Comparison of ENCODE assay signal across 8 cellular contexts in the genomic region with DNA sequence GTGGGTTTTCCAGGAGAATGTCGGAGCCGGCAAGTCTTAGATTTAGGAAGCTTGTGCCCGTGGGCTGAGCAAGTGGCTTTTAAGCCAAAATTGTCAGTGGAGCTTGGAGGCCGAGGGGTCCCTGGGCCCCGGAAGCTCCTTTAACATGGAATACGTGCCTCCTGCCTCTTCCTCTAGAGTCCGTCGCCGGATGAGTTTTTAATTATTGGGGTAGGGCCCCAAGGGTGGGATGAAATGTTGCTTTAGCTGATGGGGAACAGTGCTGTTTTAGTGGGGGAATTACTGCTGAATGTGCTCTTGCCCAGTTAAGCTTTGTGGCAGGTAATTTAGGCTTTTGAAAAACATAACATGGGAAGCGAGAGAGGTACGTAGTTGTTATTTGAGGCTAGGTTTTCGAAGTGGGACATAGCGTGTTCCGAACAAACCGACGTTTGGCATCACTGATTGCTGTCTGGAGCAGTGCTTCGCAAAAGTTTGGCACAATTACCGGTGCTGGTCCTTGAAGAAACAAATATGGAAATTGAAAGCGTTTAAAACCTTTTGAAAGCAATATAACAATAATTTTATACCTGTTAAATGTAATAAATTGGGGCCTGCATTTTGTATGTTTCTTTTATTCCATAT. TPM values are rescaled to one million over a fixed set of nuclear protein-coding genes. Genes with fewer than 3 reads are reported as not detected.
DNase-seq lines count a peak whose midpoint lies in the region; ATAC-seq, FAIRE-seq and TF ChIP-seq lines count a peak whose summit lies in the region.

No MANE protein-coding gene starts in this region.

- no peak for TF ChIP-seq POLR2A in K562 (conservative IDR thresholded peaks at IDR 0.05)

- BruUV-seq in K562 (replicated peaks; lab: Mats Ljungman, UMichigan) = no TSS peak

- no peaks in the 10 kb centered on the region for H3K27me3 ChIP-seq in K562 (ENCODE audit: control insufficient read depth in 2 of 2, insufficient read depth in 2 of 2, low read length in 2 of 2)
- no peaks in the 10 kb centered on the region for H3K27me3 ChIP-seq in layer of hippocampus (ENCODE audit: control insufficient read depth, insufficient read depth, low read length)

- no peak for TF ChIP-seq RAD21 in K562 (CRISPR knock-in tag; conservative IDR thresholded peaks at IDR 0.05 in 1 of 2, IDR thresholded peaks at IDR 0.05 in 1 of 2)

- H3K4me1 ChIP-seq in K562 (replicated peaks in 1 of 2; ENCODE audit: control insufficient read depth in 2 of 2, insufficient read depth in 2 of 2, low read length in 2 of 2) = peaks cover 6 to 18% of the 10 kb centered on the region in 2 experiments; a peak in 3 of 5 replicates

- H3K4me2 ChIP-seq in K562 (ENCODE audit: insufficient read depth, low read length) = peak overlapping the region; percentile 99

- FAIRE-seq in K562 (lab: Jason Lieb, UNC) = no peak

- ATAC-seq in HG03139 (IDR thresholded peaks at IDR 0.05; ENCODE audit: unreplicated experiment) = peak; percentile 1
- ATAC-seq in K562 = peak; percentile 12
- ATAC-seq in HG03378 (IDR thresholded peaks at IDR 0.05; ENCODE audit: unreplicated experiment) = no peak
- ATAC-seq in HG03457 (IDR thresholded peaks at IDR 0.05; ENCODE audit: unreplicated experiment) = no peak

- TF ChIP-seq EP300 in K562 (IDR thresholded peaks at IDR 0.05; ENCODE audit: low read length) = no peak

- CTCF ChIA-PET in K562 (lab: Yijun Ruan, JAX; ENCODE audit: low intra/inter-chr PET ratio) = interaction anchor here (0.6 to 0.8 kb wide), 2 partner anchors 14 to 80 kb away, joined by 3 to 5 read pairs; no protein-coding TSS in a partner anchor

- H3K27ac ChIP-seq in K562 (ENCODE audit: extremely low read depth, low read depth, low read length) = peak overlapping the region; percentile 89
- peak overlapping the region; percentile 88 for H3K27ac ChIP-seq in layer of hippocampus (ENCODE audit: low read depth, low read length)
- peak overlapping the region; percentile 81 for H3K27ac ChIP-seq in temporal lobe (ENCODE audit: low read depth, low read length)

- no peak for TF ChIP-seq CTCF in K562 (IDR thresholded peaks at IDR 0.05 in 2 of 3, conservative IDR thresholded peaks at IDR 0.05 in 1 of 3; ENCODE audit: insufficient read depth in 2 of 3, low read depth in 1 of 3, low read length in 3 of 3)

- peaks cover 42% of the 10 kb centered on the region for H4K20me1 ChIP-seq in K562 (replicated peaks; ENCODE audit: control insufficient read depth, insufficient read depth, low read length)

- intact Hi-C loops in K562 (cut with micrococcal nuclease) = loop anchor here (5.0 to 10.0 kb wide), 3 partner anchors 45 to 518 kb away; partner anchors contain the start of gene EVI5

- POLR2A ChIA-PET in K562 (lab: Yijun Ruan, JAX) = interaction anchor here (0.7 to 3.2 kb wide), 23 partner anchors 10 to 972 kb away, joined by 3 to 26 read pairs (median 3); partner anchors contain the start of gene EVI5

- H3K9me3 ChIP-seq in K562 (replicated peaks; ENCODE audit: control insufficient read depth, insufficient read depth, low read depth, low read length) = no peaks in the 10 kb centered on the region

- peaks cover 5% of the 10 kb centered on the region for H3K9me1 ChIP-seq in K562 (ENCODE audit: control insufficient read depth, insufficient read depth, low read length)

- H3K9ac ChIP-seq in K562 (ENCODE audit: insufficient read depth in 1 of 2, low read depth in 2 of 2, low read length in 2 of 2) = peak overlapping the region; percentile 96 to 99

- peak overlapping the region; percentile 91 for H3K4me3 ChIP-seq in K562

- peaks cover 60% of the 10 kb centered on the region for H3K79me2 ChIP-seq in K562 (ENCODE audit: control insufficient read depth, insufficient read depth, low read length)

- in situ Hi-C loops in K562 (cut with MboI) = no loop called here

- H2AFZ ChIP-seq in K562 (ENCODE audit: low read depth, low read length) = no peak overlapping the region

- WGBS in K562 (ENCODE audit: insufficient coverage, low coverage, missing lambda C conversion rate) = under 1% methylated on average over 19 of the region's 19 CpGs

- H3K36me3 ChIP-seq in K562 (ENCODE audit: control insufficient read depth, insufficient read depth, low read length) = peaks cover 55% of the 10 kb centered on the region

- peak; percentile 29 for DNase-seq in DMS53 treated with DMSO at 0.1 percent for 48 hours (lab: John Stamatoyannopoulos, UW; ENCODE audit: unreplicated experiment)
- peak in 1 of 4 experiments; percentile 28 for DNase-seq in K562 (ENCODE audit: extremely low read depth in 1 of 4, low spot score in 3 of 4)
- DNase-seq in HuH-7.5 (ENCODE audit: low spot score) = no peak

TF ChIP-seq in K562, 482 proteins besides CTCF, POLR2A, EP300 and RAD21 (continues in another document):
- 0 out of 2 replicates have a peak, but pooled peaks have one; percentile 26 for TF ChIP-seq ELF1 (tag; IDR thresholded peaks at IDR 0.05)
- TF ChIP-seq ZNF121 (CRISPR knock-in tag; conservative IDR thresholded peaks at IDR 0.05) = no peak
- TF ChIP-seq SLC30A9 (CRISPR knock-in tag; IDR thresholded peaks at IDR 0.05) = no peak
- TF ChIP-seq MAFK (IDR thresholded peaks at IDR 0.05; ENCODE audit: low read length) = no peak

RNA-seq across cellular contexts. Expression of gene RPL5, which starts 0.8 kb away (rescaled TPM):
- total RNA-seq in K562 (2011; cell fraction: chromatin; rRNA removed; ENCODE audit: low replicate concordance) = 274 and 687 TPM in 2 replicates
- 312 and 315 TPM in 2 replicates for total RNA-seq in K562 (2011; cell fraction: nucleolus; rRNA removed)
- total RNA-seq in K562 (2011; cell fraction: nucleoplasm; rRNA removed) = 523 and 836 TPM in 2 replicates
- total RNA-seq in K562 (2014; rRNA removed) (2,174 and 2,757 TPM in 2 replicates), K562 (2014; rRNA removed; fragmentation: Illumina TruSeq; extraction: Trizol) (2,454 and 2,710 TPM in 2 replicates), K562 (2015; rRNA removed; fragmentation: Illumina TruSeq; extraction: Trizol) (2,022 and 2,169 TPM in 2 replicates), K562 (2021) (1,467 and 1,545 TPM in 2 replicates), temporal lobe (1,042 TPM)
- polyA plus RNA-seq in K562 (2011; rRNA removed) (3,458 and 3,699 TPM in 2 replicates), K562 (2014; fragmentation: Illumina TruSeq; extraction: Trizol) (1,939 and 2,002 TPM in 2 replicates), K562 (2014; fragmentation: Nextera tagmentation; extraction: Ambion mirVana) (1,000 to 10,000 TPM; 4,024 to 4,252 TPM), K562 (2014; rRNA removed) (2,353 and 2,737 TPM in 2 replicates)
- polyA plus RNA-seq in K562 (2011; cell fraction: cytosol; rRNA removed) = 1,347 and 2,415 TPM in 2 replicates
- polyA plus RNA-seq in K562 (2011; cell fraction: nucleus; rRNA removed) = 535 and 1,090 TPM in 2 replicates
- polyA plus RNA-seq in K562 (2012) = 2,779 and 3,498 TPM in 2 replicates
- 2,372 and 2,380 TPM in 2 replicates for polyA minus RNA-seq in K562 (2011; rRNA and poly(A)+ RNA removed)
- 721 and 764 TPM in 2 replicates for polyA minus RNA-seq in K562 (2011; cell fraction: cytosol; rRNA and poly(A)+ RNA removed)
- 194 and 399 TPM in 2 replicates for polyA minus RNA-seq in K562 (2011; cell fraction: nucleus; rRNA and poly(A)+ RNA removed)

RNA-seq across cellular contexts. Expression of gene EVI5, which starts 47.7 kb away (rescaled TPM):
- total RNA-seq in K562 (2011; cell fraction: chromatin; rRNA removed; ENCODE audit: low replicate concordance) = 14.6 and 66.4 TPM in 2 replicates
- 12.8 and 17.0 TPM in 2 replicates for total RNA-seq in K562 (2011; cell fraction: nucleolus; rRNA removed)
- 17.1 and 20.8 TPM in 2 replicates for total RNA-seq in K562 (2011; cell fraction: nucleoplasm; rRNA removed)
- total RNA-seq in K562 (2014; rRNA removed) (25.1 and 50.1 TPM in 2 replicates), K562 (2014; rRNA removed; fragmentation: Illumina TruSeq; extraction: Trizol) (13.7 and 18.5 TPM in 2 replicates), K562 (2015; rRNA removed; fragmentation: Illumina TruSeq; extraction: Trizol) (18.3 and 18.4 TPM in 2 replicates), K562 (2021) (16.5 and 18.7 TPM in 2 replicates), temporal lobe (43.5 TPM)
- polyA plus RNA-seq in K562 (2011; rRNA removed) (4.9 and 6.3 TPM in 2 replicates), K562 (2014; fragmentation: Illumina TruSeq; extraction: Trizol) (5.5 and 6.0 TPM in 2 replicates), K562 (2014; fragmentation: Nextera tagmentation; extraction: Ambion mirVana) (1 to 10 TPM; 1.7 to 4.8 TPM), K562 (2014; rRNA removed) (16.2 and 19.6 TPM in 2 replicates)
- 1.2 and 2.8 TPM in 2 replicates for polyA plus RNA-seq in K562 (2011; cell fraction: cytosol; rRNA removed)
- 5.2 and 6.8 TPM in 2 replicates for polyA plus RNA-seq in K562 (2011; cell fraction: nucleus; rRNA removed)
- 2.6 and 2.9 TPM in 2 replicates for polyA plus RNA-seq in K562 (2012)
- polyA minus RNA-seq in K562 (2011; rRNA and poly(A)+ RNA removed) = 23.8 and 27.2 TPM in 2 replicates
- polyA minus RNA-seq in K562 (2011; cell fraction: cytosol; rRNA and poly(A)+ RNA removed) = 11.1 and 13.0 TPM in 2 replicates
- 21.0 and 32.9 TPM in 2 replicates for polyA minus RNA-seq in K562 (2011; cell fraction: nucleus; rRNA and poly(A)+ RNA removed)

Comparison
In these comparisons a context has a peak if more than half of its experiments do, and no peak if none do; other contexts are left out.
1. ATAC-seq: peak in HG03139 (single experiment) and K562 (single experiment); none in HG03378 (single experiment) and HG03457 (single experiment).
2. Peak in every context shown above with its lines, with median percentiles within 50 percentile points of each other: H3K27ac ChIP-seq.